15 cellular contexts compared by ENCODE assay signal in the genomic region with DNA sequence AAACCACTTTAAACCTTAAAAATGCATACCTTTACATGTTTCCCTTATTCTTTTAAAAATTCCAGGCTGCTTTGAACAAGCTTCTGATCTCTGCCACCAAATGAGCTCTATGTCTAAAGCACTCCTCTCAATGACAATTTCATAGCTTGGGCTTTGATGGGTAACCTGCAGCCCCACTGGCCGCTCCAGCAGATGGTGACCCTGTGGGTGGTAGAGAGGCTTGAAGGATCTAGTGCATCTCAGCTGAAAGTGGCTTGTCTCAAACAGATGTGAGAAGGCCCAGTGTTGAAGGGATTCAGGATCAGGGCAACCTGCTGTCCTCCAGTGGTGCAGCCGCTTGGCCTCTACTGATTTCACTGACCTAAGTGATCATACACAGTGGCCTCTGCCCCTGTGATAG.
"Had no signal": no experiment of that assay in that cellular context is flagged by ENCODE, and none has a peak within 500 bp of the region (broad histone marks: within the 10 kb centered on the region; RNA-seq: fewer than 3 reads in every experiment).

No MANE protein-coding gene starts in this region.

- H3K4me3 Mint-ChIP-seq: naive thymus-derived CD8-positive, alpha-beta T cell; type B pancreatic cell had no signal

- H3K27me3 Mint-ChIP-seq: naive thymus-derived CD8-positive, alpha-beta T cell; type B pancreatic cell had no signal

- H3K9me3 Mint-ChIP-seq: naive thymus-derived CD8-positive, alpha-beta T cell; type B pancreatic cell had no signal

- ATAC-seq: esophagus mucosa; gastroesophageal sphincter; left lobe of liver; mucosa of descending colon; naive thymus-derived CD8-positive, alpha-beta T cell; stimulated activated naive CD8-positive, alpha-beta T cell treated with anti-CD3 and anti-CD28 coated beads, Interleukin-15, Interleukin-2, amounts not matched to agents 100 U/mL and 50 U/mL, for 24 hours had no signal

- H3K27ac Mint-ChIP-seq: type B pancreatic cell had no signal

- DNase-seq: cortex of kidney; effector memory CD4-positive, alpha-beta T cell; glutamatergic neuron; islet precursor cell; mammary epithelial cell; mucosa of descending colon; naive thymus-derived CD8-positive, alpha-beta T cell; sigmoid colon; stimulated activated CD4-positive, alpha-beta T cell treated with anti-CD3 and anti-CD28 coated beads, Interleukin-2, amount 100 ng/mL, for 48 hours; stimulated activated naive CD8-positive, alpha-beta T cell treated with anti-CD3 and anti-CD28 coated beads, Interleukin-15, Interleukin-2, amounts not matched to agents 100 U/mL and 50 U/mL, for 24 hours; thyroid gland had no signal

- H3K36me3 Mint-ChIP-seq: naive thymus-derived CD8-positive, alpha-beta T cell; type B pancreatic cell had no signal
